26 cellular contexts compared by ENCODE assay signal in the genomic region with DNA sequence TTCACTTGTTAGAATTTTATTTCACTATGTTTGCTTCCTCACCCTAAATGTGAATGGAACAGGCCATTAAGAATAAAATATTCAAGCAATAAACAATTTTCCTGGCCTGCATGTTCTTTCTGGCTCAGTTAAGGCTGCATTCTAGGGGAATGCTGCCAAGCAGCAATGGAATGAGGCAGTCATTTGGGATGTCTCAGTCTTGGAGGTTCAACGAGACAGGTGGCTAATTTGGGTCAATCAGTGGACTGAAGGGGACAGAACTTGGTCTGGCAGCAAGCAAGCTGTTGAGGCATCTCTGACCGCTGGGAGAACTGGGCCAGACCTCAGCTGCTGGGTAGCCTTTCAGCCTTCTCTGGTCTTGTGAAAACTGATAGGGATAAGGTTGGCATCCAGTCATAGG.
"Had no signal": no experiment of that assay in that cellular context is flagged by ENCODE, and none has a peak within 500 bp of the region (broad histone marks: within the 10 kb centered on the region; RNA-seq: fewer than 3 reads in every experiment).

No MANE protein-coding gene starts in this region.

- H3K9me3 ChIP-seq: gastroesophageal sphincter, left ventricle myocardium inferior, lower lobe of right lung, sigmoid colon, stomach, thyroid gland, vagina had no signal

- DNase-seq: effector CD4-positive, alpha-beta T cell; endodermal cell; foreskin keratinocyte; heart left ventricle; left colon; left ventricle myocardium inferior; lower lobe of right lung; naive B cell; sigmoid colon; stimulated activated CD4-positive, alpha-beta T cell treated with anti-CD3 and anti-CD28 coated beads, Interleukin-2, amount 100 ng/mL, for 24 hours; stimulated activated CD4-positive, alpha-beta T cell treated with anti-CD3 and anti-CD28 coated beads, Interleukin-4, amount 100 ng/mL, for 24 hours; stimulated activated naive CD4-positive, alpha-beta T cell treated with Interleukin-2 at 50 U/mL for 16 hours; stomach; thyroid gland had no signal

- H3K27ac Mint-ChIP-seq: endodermal cell; memory B cell; naive B cell; natural killer cell treated with Interleukin-12 subunit alpha and Interleukin-12 subunit beta and Interleukin-15 and Interleukin-18, amount 100 ng/mL, for 72 hours; neural progenitor cell; progenitor cell of endocrine pancreas; stimulated activated effector memory CD8-positive, alpha-beta T cell treated with anti-CD3 and anti-CD28 coated beads, Interleukin-12 subunit alpha, Interleukin-12 subunit beta, amount 100 ng/mL, for 72 hours had no signal

- H3K4me1 ChIP-seq: foreskin keratinocyte, gastroesophageal sphincter, heart left ventricle, lower lobe of right lung, neural progenitor cell, parathyroid adenoma, thyroid gland, vagina had no signal

- ATAC-seq: esophagus mucosa; foreskin keratinocyte; gastroesophageal sphincter; left colon; lower lobe of right lung; natural killer cell treated with Interleukin-12 subunit alpha and Interleukin-12 subunit beta and Interleukin-15 and Interleukin-18, amount 100 ng/mL, for 72 hours; stimulated activated effector memory CD8-positive, alpha-beta T cell treated with anti-CD3 and anti-CD28 coated beads, Interleukin-12 subunit alpha, Interleukin-12 subunit beta, amount 100 ng/mL, for 72 hours had no signal

- H3K4me3 Mint-ChIP-seq: endodermal cell; memory B cell; naive B cell; natural killer cell treated with Interleukin-12 subunit alpha and Interleukin-12 subunit beta and Interleukin-15 and Interleukin-18, amount 100 ng/mL, for 72 hours; neural progenitor cell; stimulated activated effector memory CD8-positive, alpha-beta T cell treated with anti-CD3 and anti-CD28 coated beads, Interleukin-12 subunit alpha, Interleukin-12 subunit beta, amount 100 ng/mL, for 72 hours had no signal

- H3K9me3 Mint-ChIP-seq: endodermal cell, memory B cell, neural progenitor cell had no signal

- H3K4me3 ChIP-seq: dorsolateral prefrontal cortex, gastroesophageal sphincter, heart left ventricle, hepatocyte, left ventricle myocardium inferior, lower lobe of right lung, neural progenitor cell, sigmoid colon, stomach, thyroid gland, vagina had no signal

- H3K27ac ChIP-seq: dorsolateral prefrontal cortex, epithelial cell of prostate, foreskin keratinocyte, gastroesophageal sphincter, heart left ventricle, hepatocyte, left ventricle myocardium inferior, lower lobe of right lung, neural progenitor cell, parathyroid adenoma, sigmoid colon, stomach, thyroid gland, vagina had no signal

- H3K36me3 ChIP-seq: gastroesophageal sphincter, heart left ventricle, left ventricle myocardium inferior, lower lobe of right lung, neural progenitor cell, sigmoid colon, stomach, thyroid gland, vagina had no signal

- H3K27me3 ChIP-seq: dorsolateral prefrontal cortex, foreskin keratinocyte, gastroesophageal sphincter, heart left ventricle, hepatocyte, neural progenitor cell, sigmoid colon, stomach, thyroid gland, vagina had no signal

- H3K36me3 Mint-ChIP-seq: memory B cell; naive B cell; natural killer cell treated with Interleukin-12 subunit alpha and Interleukin-12 subunit beta and Interleukin-15 and Interleukin-18, amount 100 ng/mL, for 72 hours; neural progenitor cell; stimulated activated effector memory CD8-positive, alpha-beta T cell treated with anti-CD3 and anti-CD28 coated beads, Interleukin-12 subunit alpha, Interleukin-12 subunit beta, amount 100 ng/mL, for 72 hours had no signal

- H3K4me1 Mint-ChIP-seq: endodermal cell; memory B cell; naive B cell; stimulated activated effector memory CD8-positive, alpha-beta T cell treated with anti-CD3 and anti-CD28 coated beads, Interleukin-12 subunit alpha, Interleukin-12 subunit beta, amount 100 ng/mL, for 72 hours had no signal

- H3K27me3 Mint-ChIP-seq: memory B cell; naive B cell; natural killer cell treated with Interleukin-12 subunit alpha and Interleukin-12 subunit beta and Interleukin-15 and Interleukin-18, amount 100 ng/mL, for 72 hours; progenitor cell of endocrine pancreas had no signal
